ENCODE assay signal across 8 cellular contexts in the genomic region with DNA sequence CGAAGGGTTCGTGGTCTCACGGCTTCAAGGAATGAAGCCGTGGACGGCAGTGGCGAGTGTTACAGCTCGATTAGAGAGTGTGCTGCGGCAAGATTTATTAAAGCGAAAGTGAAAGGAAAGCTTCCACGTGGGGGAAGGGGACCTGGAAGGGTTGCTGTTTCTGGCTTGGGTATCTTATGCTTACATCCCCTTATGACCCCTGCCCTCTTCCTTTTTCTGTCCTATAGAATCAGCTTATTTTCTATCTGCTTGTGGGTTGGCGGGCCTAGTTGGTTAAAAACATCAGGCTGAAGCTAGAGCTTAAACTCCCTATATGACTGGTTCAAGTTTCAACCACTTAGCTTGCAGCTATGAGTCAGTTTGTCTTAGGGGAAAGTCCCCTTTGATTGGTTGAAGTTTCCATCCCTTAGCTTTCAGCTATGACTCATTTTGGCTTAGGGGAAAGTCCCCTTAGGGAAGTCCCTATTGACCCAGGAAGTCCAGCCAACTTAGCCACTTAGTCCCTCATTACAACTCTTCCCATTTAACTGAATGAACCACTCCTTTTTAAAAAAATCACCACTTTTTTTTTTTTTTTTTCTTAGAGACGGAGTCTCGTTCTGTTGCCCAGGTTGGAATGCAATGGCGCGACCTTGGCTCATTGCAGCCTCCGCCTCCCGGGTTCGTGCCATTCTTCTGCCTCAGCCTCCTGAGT.
DNase-seq lines count a peak whose midpoint lies in the region; ATAC-seq, FAIRE-seq and TF ChIP-seq lines count a peak whose summit lies in the region.

No MANE protein-coding gene starts in this region.

- no peak overlapping the region for H3K27ac Mint-ChIP-seq in chondrocyte (ENCODE audit: unreplicated experiment)

- DNase-seq in DMS79 treated with DMSO at 0.1 percent for 48 hours (lab: John Stamatoyannopoulos, UW) (peak; percentile 37), kidney glomerular epithelial cell (lab: John Stamatoyannopoulos, UW) (peak; percentile 72), urothelium cell line (ENCODE audit: low spot score) (peak; percentile 57), chondrocyte (ENCODE audit: low spot score) (no peak), NCI-H2029 (lab: John Stamatoyannopoulos, UW) (no peak)
- peak; percentile 8 for DNase-seq in activated CD4-positive, alpha-beta T cell treated with anti-CD3 and anti-CD28 coated beads, Interleukin-2, amount 50 U/mL, for 1 hour

- FAIRE-seq in urothelium cell line (lab: Jason Lieb, UNC), result no peak

- TF ChIP-seq CTCF in chondrocyte (IDR thresholded peaks at IDR 0.05), result no peak

- no peak overlapping the region for H3K4me3 Mint-ChIP-seq in chondrocyte (ENCODE audit: unreplicated experiment)

- H3K4me1 Mint-ChIP-seq in chondrocyte (ENCODE audit: low read depth), result no peaks in the 10 kb centered on the region

- peak; percentile 75 for ATAC-seq in GM21390 (IDR thresholded peaks at IDR 0.05; ENCODE audit: unreplicated experiment)
- ATAC-seq in HG03575 (IDR thresholded peaks at IDR 0.05; ENCODE audit: extremely low read depth, insufficient number of reproducible peaks, low FRiP score, unreplicated experiment), result peak; percentile 50

- H3K9me3 Mint-ChIP-seq in chondrocyte (ENCODE audit: low read depth), result peaks cover 35% of the 10 kb centered on the region

- no peaks in the 10 kb centered on the region for H3K27me3 Mint-ChIP-seq in chondrocyte (ENCODE audit: low read depth)

- H3K36me3 Mint-ChIP-seq in chondrocyte (ENCODE audit: low read depth), result no peaks in the 10 kb centered on the region

Comparison
In these comparisons a context has a peak if more than half of its experiments do, and no peak if none do; other contexts are left out.
1. DNase-seq: peak in DMS79 treated with DMSO at 0.1 percent for 48 hours (single experiment), activated CD4-positive, alpha-beta T cell treated with anti-CD3 and anti-CD28 coated beads, Interleukin-2, amount 50 U/mL, for 1 hour (single experiment), kidney glomerular epithelial cell (single experiment) and urothelium cell line (single experiment); none in chondrocyte (single experiment) and NCI-H2029 (single experiment).